Comparison of ENCODE assay signal across 1 cellular context in genomic region chr2:100610381-100610831, GRCh38.
TF ChIP-seq lines count a peak whose summit lies in the region.

No MANE protein-coding gene starts in this region.

TF ChIP-seq in endothelial cell of umbilical vein, 7 proteins besides CTCF, POLR2A, EP300 and RAD21:
- TF ChIP-seq POLR2AphosphoS5 (IDR thresholded peaks at IDR 0.05; ENCODE audit: insufficient read depth, low read depth, low read length), result no peak
- no peak for TF ChIP-seq JUN (IDR thresholded peaks at IDR 0.05; ENCODE audit: borderline replicate concordance, insufficient read depth, insufficient read length, low read depth)
- TF ChIP-seq FOS (IDR thresholded peaks at IDR 0.05; ENCODE audit: borderline replicate concordance, insufficient read depth, low read length), result no peak
- TF ChIP-seq, protein P1, sequence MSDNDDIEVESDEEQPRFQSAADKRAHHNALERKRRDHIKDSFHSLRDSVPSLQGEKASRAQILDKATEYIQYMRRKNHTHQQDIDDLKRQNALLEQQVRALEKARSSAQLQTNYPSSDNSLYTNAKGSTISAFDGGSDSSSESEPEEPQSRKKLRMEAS (IDR thresholded peaks at IDR 0.05; ENCODE audit: insufficient read depth, insufficient read length), result no peak
- no peak for TF ChIP-seq EZH2 (IDR thresholded peaks at IDR 0.05; ENCODE audit: borderline replicate concordance, low read depth, low read length, severe bottlenecking)
- TF ChIP-seq MYC (IDR thresholded peaks at IDR 0.05; ENCODE audit: low read depth, low read length), result no peak
- no peak for TF ChIP-seq GATA2 (IDR thresholded peaks at IDR 0.05; ENCODE audit: insufficient read depth, insufficient read length, low read depth, low read length)
